Comparison of ENCODE assay signal across 1 cellular context in the genomic region with DNA sequence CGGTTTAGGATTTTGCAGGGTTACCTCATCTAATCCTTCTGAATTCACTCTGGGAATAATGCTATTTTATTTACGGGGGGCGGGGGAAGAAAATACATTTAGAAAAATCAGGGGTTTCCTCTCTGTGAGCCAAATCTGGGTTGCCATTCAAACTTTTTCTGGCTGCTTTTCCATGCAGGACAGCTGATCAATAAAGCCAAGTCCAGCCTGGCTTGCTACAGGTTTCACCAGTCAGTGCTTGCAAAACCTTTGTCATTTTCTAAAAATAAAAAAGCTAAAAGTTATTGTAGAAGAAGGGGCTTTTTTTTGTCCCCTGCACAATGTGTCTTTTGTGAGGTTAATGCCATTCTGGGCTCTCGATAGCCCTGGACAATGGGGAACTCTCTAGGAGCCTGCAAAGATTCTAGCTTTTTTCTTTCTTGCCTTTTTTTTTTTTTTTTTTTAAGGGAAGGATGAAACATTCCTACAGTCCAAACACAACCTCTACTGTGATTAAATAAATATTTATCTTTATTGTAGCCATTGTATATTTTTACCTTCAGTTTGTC.
TF ChIP-seq lines count a peak whose summit lies in the region.

No MANE protein-coding gene starts in this region.

TF ChIP-seq in liver, 16 proteins besides CTCF, POLR2A, EP300 and RAD21 (continued from another document):
- TF ChIP-seq, protein P1, sequence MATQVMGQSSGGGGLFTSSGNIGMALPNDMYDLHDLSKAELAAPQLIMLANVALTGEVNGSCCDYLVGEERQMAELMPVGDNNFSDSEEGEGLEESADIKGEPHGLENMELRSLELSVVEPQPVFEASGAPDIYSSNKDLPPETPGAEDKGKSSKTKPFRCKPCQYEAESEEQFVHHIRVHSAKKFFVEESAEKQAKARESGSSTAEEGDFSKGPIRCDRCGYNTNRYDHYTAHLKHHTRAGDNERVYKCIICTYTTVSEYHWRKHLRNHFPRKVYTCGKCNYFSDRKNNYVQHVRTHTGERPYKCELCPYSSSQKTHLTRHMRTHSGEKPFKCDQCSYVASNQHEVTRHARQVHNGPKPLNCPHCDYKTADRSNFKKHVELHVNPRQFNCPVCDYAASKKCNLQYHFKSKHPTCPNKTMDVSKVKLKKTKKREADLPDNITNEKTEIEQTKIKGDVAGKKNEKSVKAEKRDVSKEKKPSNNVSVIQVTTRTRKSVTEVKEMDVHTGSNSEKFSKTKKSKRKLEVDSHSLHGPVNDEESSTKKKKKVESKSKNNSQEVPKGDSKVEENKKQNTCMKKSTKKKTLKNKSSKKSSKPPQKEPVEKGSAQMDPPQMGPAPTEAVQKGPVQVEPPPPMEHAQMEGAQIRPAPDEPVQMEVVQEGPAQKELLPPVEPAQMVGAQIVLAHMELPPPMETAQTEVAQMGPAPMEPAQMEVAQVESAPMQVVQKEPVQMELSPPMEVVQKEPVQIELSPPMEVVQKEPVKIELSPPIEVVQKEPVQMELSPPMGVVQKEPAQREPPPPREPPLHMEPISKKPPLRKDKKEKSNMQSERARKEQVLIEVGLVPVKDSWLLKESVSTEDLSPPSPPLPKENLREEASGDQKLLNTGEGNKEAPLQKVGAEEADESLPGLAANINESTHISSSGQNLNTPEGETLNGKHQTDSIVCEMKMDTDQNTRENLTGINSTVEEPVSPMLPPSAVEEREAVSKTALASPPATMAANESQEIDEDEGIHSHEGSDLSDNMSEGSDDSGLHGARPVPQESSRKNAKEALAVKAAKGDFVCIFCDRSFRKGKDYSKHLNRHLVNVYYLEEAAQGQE (IDR thresholded peaks at IDR 0.05) = peak; percentile 19
- peak; percentile 29 for TF ChIP-seq SP1 (IDR thresholded peaks at IDR 0.05)
- TF ChIP-seq, protein P2, sequence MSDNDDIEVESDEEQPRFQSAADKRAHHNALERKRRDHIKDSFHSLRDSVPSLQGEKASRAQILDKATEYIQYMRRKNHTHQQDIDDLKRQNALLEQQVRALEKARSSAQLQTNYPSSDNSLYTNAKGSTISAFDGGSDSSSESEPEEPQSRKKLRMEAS (IDR thresholded peaks at IDR 0.05) = no peak
